In the genomic region with DNA sequence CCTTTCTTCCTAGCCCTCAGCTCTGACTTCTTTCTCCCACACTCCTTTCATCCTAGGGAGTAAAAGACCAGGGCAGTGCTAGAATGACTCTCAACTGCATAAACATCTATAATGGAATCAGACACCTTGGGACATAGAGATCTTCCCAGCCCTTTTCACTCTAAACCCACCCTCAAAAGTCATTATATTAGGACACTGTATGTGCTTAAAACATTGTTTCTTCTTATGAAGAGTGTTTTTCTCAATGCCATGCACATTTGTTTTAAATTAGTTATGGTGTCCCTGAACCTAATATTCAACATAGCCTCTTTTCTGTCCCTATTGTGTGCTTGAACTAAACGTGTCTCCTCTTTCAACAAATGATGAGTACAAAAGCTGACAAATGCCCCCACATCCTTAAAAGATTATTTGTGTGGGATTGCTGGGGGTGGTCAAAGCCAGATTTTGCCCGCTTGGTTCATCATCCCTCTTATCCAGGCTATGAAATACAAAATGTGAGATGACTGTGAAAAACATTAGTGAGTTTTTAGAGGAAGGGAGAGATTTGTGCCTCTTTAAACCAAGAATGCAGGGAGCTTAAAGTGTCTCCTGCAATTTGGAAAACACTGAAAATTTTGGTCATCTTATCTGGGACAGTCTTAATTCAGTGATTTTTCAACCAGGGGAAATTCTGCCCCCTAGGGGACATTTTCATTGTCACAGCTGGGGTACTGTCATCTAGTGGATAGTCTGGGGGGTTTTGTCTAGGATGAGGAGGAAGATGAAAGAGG, we compare ENCODE assay signal across 1 cellular context.
TF ChIP-seq lines count a peak whose summit lies in the region.

No MANE protein-coding gene starts in this region.

TF ChIP-seq in GM23338, 12 proteins besides CTCF, POLR2A, EP300 and RAD21 (continued from another document):
- TF ChIP-seq, protein P1, sequence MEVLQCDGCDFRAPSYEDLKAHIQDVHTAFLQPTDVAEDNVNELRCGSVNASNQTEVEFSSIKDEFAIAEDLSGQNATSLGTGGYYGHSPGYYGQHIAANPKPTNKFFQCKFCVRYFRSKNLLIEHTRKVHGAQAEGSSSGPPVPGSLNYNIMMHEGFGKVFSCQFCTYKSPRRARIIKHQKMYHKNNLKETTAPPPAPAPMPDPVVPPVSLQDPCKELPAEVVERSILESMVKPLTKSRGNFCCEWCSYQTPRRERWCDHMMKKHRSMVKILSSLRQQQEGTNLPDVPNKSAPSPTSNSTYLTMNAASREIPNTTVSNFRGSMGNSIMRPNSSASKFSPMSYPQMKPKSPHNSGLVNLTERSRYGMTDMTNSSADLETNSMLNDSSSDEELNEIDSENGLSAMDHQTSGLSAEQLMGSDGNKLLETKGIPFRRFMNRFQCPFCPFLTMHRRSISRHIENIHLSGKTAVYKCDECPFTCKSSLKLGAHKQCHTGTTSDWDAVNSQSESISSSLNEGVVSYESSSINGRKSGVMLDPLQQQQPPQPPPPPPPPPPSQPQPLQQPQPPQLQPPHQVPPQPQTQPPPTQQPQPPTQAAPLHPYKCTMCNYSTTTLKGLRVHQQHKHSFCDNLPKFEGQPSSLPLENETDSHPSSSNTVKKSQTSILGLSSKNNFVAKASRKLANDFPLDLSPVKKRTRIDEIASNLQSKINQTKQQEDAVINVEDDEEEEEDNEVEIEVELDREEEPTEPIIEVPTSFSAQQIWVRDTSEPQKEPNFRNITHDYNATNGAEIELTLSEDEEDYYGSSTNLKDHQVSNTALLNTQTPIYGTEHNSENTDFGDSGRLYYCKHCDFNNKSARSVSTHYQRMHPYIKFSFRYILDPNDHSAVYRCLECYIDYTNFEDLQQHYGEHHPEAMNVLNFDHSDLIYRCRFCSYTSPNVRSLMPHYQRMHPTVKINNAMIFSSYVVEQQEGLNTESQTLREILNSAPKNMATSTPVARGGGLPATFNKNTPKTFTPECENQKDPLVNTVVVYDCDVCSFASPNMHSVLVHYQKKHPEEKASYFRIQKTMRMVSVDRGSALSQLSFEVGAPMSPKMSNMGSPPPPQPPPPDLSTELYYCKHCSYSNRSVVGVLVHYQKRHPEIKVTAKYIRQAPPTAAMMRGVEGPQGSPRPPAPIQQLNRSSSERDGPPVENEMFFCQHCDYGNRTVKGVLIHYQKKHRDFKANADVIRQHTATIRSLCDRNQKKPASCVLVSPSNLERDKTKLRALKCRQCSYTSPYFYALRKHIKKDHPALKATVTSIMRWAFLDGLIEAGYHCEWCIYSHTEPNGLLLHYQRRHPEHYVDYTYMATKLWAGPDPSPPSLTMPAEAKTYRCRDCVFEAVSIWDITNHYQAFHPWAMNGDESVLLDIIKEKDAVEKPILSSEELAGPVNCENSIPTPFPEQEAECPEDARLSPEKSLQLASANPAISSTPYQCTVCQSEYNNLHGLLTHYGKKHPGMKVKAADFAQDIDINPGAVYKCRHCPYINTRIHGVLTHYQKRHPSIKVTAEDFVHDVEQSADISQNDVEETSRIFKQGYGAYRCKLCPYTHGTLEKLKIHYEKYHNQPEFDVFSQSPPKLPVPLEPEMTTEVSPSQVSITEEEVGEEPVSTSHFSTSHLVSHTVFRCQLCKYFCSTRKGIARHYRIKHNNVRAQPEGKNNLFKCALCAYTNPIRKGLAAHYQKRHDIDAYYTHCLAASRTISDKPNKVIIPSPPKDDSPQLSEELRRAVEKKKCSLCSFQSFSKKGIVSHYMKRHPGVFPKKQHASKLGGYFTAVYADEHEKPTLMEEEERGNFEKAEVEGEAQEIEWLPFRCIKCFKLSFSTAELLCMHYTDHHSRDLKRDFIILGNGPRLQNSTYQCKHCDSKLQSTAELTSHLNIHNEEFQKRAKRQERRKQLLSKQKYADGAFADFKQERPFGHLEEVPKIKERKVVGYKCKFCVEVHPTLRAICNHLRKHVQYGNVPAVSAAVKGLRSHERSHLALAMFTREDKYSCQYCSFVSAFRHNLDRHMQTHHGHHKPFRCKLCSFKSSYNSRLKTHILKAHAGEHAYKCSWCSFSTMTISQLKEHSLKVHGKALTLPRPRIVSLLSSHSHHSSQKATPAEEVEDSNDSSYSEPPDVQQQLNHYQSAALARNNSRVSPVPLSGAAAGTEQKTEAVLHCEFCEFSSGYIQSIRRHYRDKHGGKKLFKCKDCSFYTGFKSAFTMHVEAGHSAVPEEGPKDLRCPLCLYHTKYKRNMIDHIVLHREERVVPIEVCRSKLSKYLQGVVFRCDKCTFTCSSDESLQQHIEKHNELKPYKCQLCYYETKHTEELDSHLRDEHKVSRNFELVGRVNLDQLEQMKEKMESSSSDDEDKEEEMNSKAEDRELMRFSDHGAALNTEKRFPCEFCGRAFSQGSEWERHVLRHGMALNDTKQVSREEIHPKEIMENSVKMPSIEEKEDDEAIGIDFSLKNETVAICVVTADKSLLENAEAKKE (CRISPR knock-in tag; IDR thresholded peaks at IDR 0.05) = no peak
- TF ChIP-seq NANOG (IDR thresholded peaks at IDR 0.05; ENCODE audit: borderline replicate concordance) = no peak
- TF ChIP-seq EZH2phosphoT487 (IDR thresholded peaks at IDR 0.05; ENCODE audit: unreplicated experiment) = no peak
